In genomic region chr2:178859760-178860159, GRCh38 we compare ENCODE assay signal across 2 cellular contexts.
TF ChIP-seq lines count a peak whose summit lies in the region.

No MANE protein-coding gene starts in this region.

TF ChIP-seq in SK-N-SH treated with all-trans-retinoic acid at 6 μM for 48 hours, 23 proteins besides CTCF, POLR2A, EP300 and RAD21 (continued from another document):
- no peak for TF ChIP-seq PATZ1 (CRISPR knock-in tag; IDR thresholded peaks at IDR 0.05; ENCODE audit: borderline replicate concordance)
- no peak for TF ChIP-seq ESRRG (CRISPR knock-in tag; IDR thresholded peaks at IDR 0.05)
- no peak for TF ChIP-seq BACH2 (CRISPR knock-in tag; IDR thresholded peaks at IDR 0.05; ENCODE audit: borderline replicate concordance)

TF ChIP-seq in HepG2, 621 proteins besides CTCF, POLR2A, EP300 and RAD21 (continued from another document):
- TF ChIP-seq ZNF574 (CRISPR knock-in tag; IDR thresholded peaks at IDR 0.05) (no peak), RXRA (CRISPR knock-in tag; IDR thresholded peaks at IDR 0.05) (no peak), STAT5B (CRISPR knock-in tag; IDR thresholded peaks at IDR 0.05) (no peak), PLRG1 (conservative IDR thresholded peaks at IDR 0.05) (no peak), MLLT10 (CRISPR knock-in tag; IDR thresholded peaks at IDR 0.05) (no peak)
TF ChIP-seq in HepG2: peak in this region for 0.
